9 cellular contexts compared by ENCODE assay signal in genomic region chr5:14342306-14342705, GRCh38.
A peak's percentile ranks its signal among the peaks of the same experiment; 100 is the strongest.
DNase-seq lines count a peak whose midpoint lies in the region; ATAC-seq and TF ChIP-seq lines count a peak whose summit lies in the region.
"Had no signal": no experiment of that assay in that cellular context is flagged by ENCODE, and none has a peak within 500 bp of the region (broad histone marks: within the 10 kb centered on the region; RNA-seq: fewer than 3 reads in every experiment).

No MANE protein-coding gene starts in this region.

- TF ChIP-seq CTCF in spleen (IDR thresholded peaks at IDR 0.05 in 8 of 11, conservative IDR thresholded peaks at IDR 0.05 in 3 of 11) = no peak

- H3K9me3 ChIP-seq in spleen = no peaks in the 10 kb centered on the region

- no peaks in the 10 kb centered on the region for H3K27me3 ChIP-seq in spleen (replicated peaks in 1 of 7)

- H3K4me3 ChIP-seq in spleen = no peak overlapping the region

- peak; percentile 19 for DNase-seq in activated naive CD4-positive, alpha-beta T cell treated with anti-CD3 and anti-CD28 coated beads for 36 hours
- no peak for DNase-seq in activated naive CD4-positive, alpha-beta T cell treated with anti-CD3 and anti-CD28 coated beads, Interleukin-2, amount 50 U/mL, for 16 hours
- DNase-seq in activated naive CD8-positive, alpha-beta T cell treated with anti-CD3 and anti-CD28 coated beads, Interleukin-2, amount 50 U/mL, for 24 hours = no peak
- DNase-seq in spleen = no peak
- no peak for DNase-seq in stimulated activated CD4-positive, alpha-beta T cell treated with anti-CD3 and anti-CD28 coated beads, Interleukin-4, amount 100 ng/mL, for 4 hours
- no peak for DNase-seq in inferior parietal cortex (ENCODE audit: extremely low spot score)
- DNase-seq in DMS 273 (lab: John Stamatoyannopoulos, UW; ENCODE audit: unreplicated experiment) = no peak
- DNase-seq: NCI-H1436 treated with DMSO at 0.1 percent for 48 hours had no signal

- WGBS in spleen, 5 donors = 21 to 47% (median 37%) methylated on average over 3 of the region's 3 CpGs

- H3K27ac ChIP-seq in spleen = peak overlapping the region in 5 of 8 donors; percentile 34 to 65 (median 53)

- CTCF ChIA-PET in activated naive CD4-positive, alpha-beta T cell treated with anti-CD3 and anti-CD28 coated beads for 36 hours (lab: Charles Lee) = no interaction called here

- H3K4me3 Mint-ChIP-seq in activated naive CD4-positive, alpha-beta T cell treated with anti-CD3 and anti-CD28 coated beads for 36 hours = no peak overlapping the region
- H3K4me3 Mint-ChIP-seq in activated naive CD8-positive, alpha-beta T cell treated with anti-CD3 and anti-CD28 coated beads, Interleukin-2, amount 50 U/mL, for 24 hours = no peak overlapping the region

- peaks cover 11 to 39% (median 33%) of the 10 kb centered on the region in 6 donors for H3K4me1 ChIP-seq in spleen

- ATAC-seq in HG02943 (IDR thresholded peaks at IDR 0.05; ENCODE audit: low read depth, unreplicated experiment) = peak; percentile 92
- peak; percentile 54 for ATAC-seq in activated naive CD8-positive, alpha-beta T cell treated with anti-CD3 and anti-CD28 coated beads, Interleukin-2, amount 50 U/mL, for 24 hours

- no peak overlapping the region for H3K27ac Mint-ChIP-seq in activated naive CD4-positive, alpha-beta T cell treated with anti-CD3 and anti-CD28 coated beads for 36 hours
- H3K27ac Mint-ChIP-seq in activated naive CD8-positive, alpha-beta T cell treated with anti-CD3 and anti-CD28 coated beads, Interleukin-2, amount 50 U/mL, for 24 hours = no peak overlapping the region

- no peak for TF ChIP-seq POLR2A in spleen (IDR thresholded peaks at IDR 0.05)

- peaks cover 0 to 68% (median 13%) of the 10 kb centered on the region in 6 donors for H3K36me3 ChIP-seq in spleen

- no peaks in the 10 kb centered on the region for H3K9me3 Mint-ChIP-seq in activated naive CD4-positive, alpha-beta T cell treated with anti-CD3 and anti-CD28 coated beads for 36 hours
- no peaks in the 10 kb centered on the region for H3K9me3 Mint-ChIP-seq in activated naive CD8-positive, alpha-beta T cell treated with anti-CD3 and anti-CD28 coated beads, Interleukin-2, amount 50 U/mL, for 24 hours

- H3K36me3 Mint-ChIP-seq in activated naive CD4-positive, alpha-beta T cell treated with anti-CD3 and anti-CD28 coated beads for 36 hours (ENCODE audit: low read depth) = no peaks in the 10 kb centered on the region
- no peaks in the 10 kb centered on the region for H3K36me3 Mint-ChIP-seq in activated naive CD8-positive, alpha-beta T cell treated with anti-CD3 and anti-CD28 coated beads, Interleukin-2, amount 50 U/mL, for 24 hours (ENCODE audit: low read depth)

- peaks cover 2% of the 10 kb centered on the region for H3K4me1 Mint-ChIP-seq in activated naive CD4-positive, alpha-beta T cell treated with anti-CD3 and anti-CD28 coated beads for 36 hours (ENCODE audit: low read depth)
- peaks cover 9% of the 10 kb centered on the region for H3K4me1 Mint-ChIP-seq in activated naive CD8-positive, alpha-beta T cell treated with anti-CD3 and anti-CD28 coated beads, Interleukin-2, amount 50 U/mL, for 24 hours

- no peaks in the 10 kb centered on the region for H3K27me3 Mint-ChIP-seq in activated naive CD4-positive, alpha-beta T cell treated with anti-CD3 and anti-CD28 coated beads for 36 hours (ENCODE audit: low read depth)
- no peaks in the 10 kb centered on the region for H3K27me3 Mint-ChIP-seq in activated naive CD8-positive, alpha-beta T cell treated with anti-CD3 and anti-CD28 coated beads, Interleukin-2, amount 50 U/mL, for 24 hours

- intact Hi-C loops in activated naive CD4-positive, alpha-beta T cell treated with anti-CD3 and anti-CD28 coated beads for 36 hours (cut with micrococcal nuclease) = no loop called here
- intact Hi-C loops in spleen (cut with DNase I; ENCODE audit: low total_unique reads) = no loop called here
